ENCODE assay signal across 12 cellular contexts in the genomic region with DNA sequence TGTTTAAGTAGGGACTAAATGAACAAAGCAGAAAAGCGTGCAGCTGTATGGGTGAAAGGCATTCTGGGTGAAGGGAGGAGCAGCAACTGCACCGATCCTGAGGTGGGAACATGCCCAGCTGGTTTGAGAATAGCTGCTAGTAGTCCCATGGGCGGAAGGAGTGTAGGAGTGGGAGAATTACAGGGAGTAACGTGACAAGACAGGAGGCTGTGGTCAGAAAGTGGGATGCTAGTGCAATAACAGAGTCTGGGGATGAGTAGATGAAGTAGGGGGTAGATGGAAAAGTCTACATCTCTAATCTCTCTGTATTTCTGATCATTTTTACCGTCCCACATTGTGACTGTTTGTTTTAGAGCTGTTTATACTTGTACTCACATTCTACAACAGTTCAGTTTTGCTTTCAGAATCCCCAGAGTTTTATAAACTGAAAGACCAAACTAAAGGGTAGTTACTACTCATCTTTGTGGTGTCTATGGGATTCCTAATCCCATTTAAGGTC.
DNase-seq lines count a peak whose midpoint lies in the region; ATAC-seq and TF ChIP-seq lines count a peak whose summit lies in the region.
"Had no signal": no experiment of that assay in that cellular context is flagged by ENCODE, and none has a peak within 500 bp of the region (broad histone marks: within the 10 kb centered on the region; RNA-seq: fewer than 3 reads in every experiment).

No MANE protein-coding gene starts in this region.

- no peak overlapping the region for H3K4me3 Mint-ChIP-seq in T-helper 2 cell treated with Interferon-gamma antibody and Interleukin-4, amounts not matched to agents 5 μg/mL and 100 μg/mL, for 36 hours
- H3K4me3 Mint-ChIP-seq in activated naive CD8-positive, alpha-beta T cell treated with anti-CD3 and anti-CD28 coated beads, Interleukin-2, amount 50 U/mL, for 24 hours = no peak overlapping the region

- no peaks in the 10 kb centered on the region for H3K4me1 ChIP-seq in left lung

- DNase-seq in T-helper 2 cell treated with Interferon-gamma antibody and Interleukin-4, amounts not matched to agents 5 μg/mL and 100 μg/mL, for 36 hours (ENCODE audit: low spot score) = peak; percentile 7
- DNase-seq in T-helper 2 cell (no peak), left lung (no peak), stromal cell of bone marrow (ENCODE audit: low read depth) (peak; percentile 68), NCI-H1105 treated with DMSO at 0.1 percent for 48 hours (lab: John Stamatoyannopoulos, UW) (no peak)
- DNase-seq in activated naive CD8-positive, alpha-beta T cell treated with anti-CD3 and anti-CD28 coated beads, Interleukin-2, amount 50 U/mL, for 24 hours = no peak
- DNase-seq: cortex of kidney, DMS 273 treated with DMSO at 0.1 percent for 48 hours, MG63, NCI-H446 had no signal

- H3K4me3 ChIP-seq in left lung = no peak overlapping the region
- H3K4me3 ChIP-seq: MG63 had no signal

- no peaks in the 10 kb centered on the region for H3K9me3 Mint-ChIP-seq in T-helper 2 cell treated with Interferon-gamma antibody and Interleukin-4, amounts not matched to agents 5 μg/mL and 100 μg/mL, for 36 hours
- no peaks in the 10 kb centered on the region for H3K9me3 Mint-ChIP-seq in activated naive CD8-positive, alpha-beta T cell treated with anti-CD3 and anti-CD28 coated beads, Interleukin-2, amount 50 U/mL, for 24 hours

- no peaks in the 10 kb centered on the region for H3K9me3 ChIP-seq in left lung
- H3K9me3 ChIP-seq: MG63 had no signal

- ATAC-seq in activated naive CD8-positive, alpha-beta T cell treated with anti-CD3 and anti-CD28 coated beads, Interleukin-2, amount 50 U/mL, for 24 hours = peak; percentile 61
- ATAC-seq in left lung = peak; percentile 33
- ATAC-seq in GM21360 (IDR thresholded peaks at IDR 0.05; ENCODE audit: unreplicated experiment) = no peak
- no peak for ATAC-seq in HG03025 (IDR thresholded peaks at IDR 0.05; ENCODE audit: low FRiP score, unreplicated experiment)

- H3K27ac ChIP-seq in left lung = peak overlapping the region; percentile 23 to 45

- peaks cover 3% of the 10 kb centered on the region for H3K4me1 Mint-ChIP-seq in T-helper 2 cell treated with Interferon-gamma antibody and Interleukin-4, amounts not matched to agents 5 μg/mL and 100 μg/mL, for 36 hours (ENCODE audit: low read depth)
- peaks cover 13% of the 10 kb centered on the region for H3K4me1 Mint-ChIP-seq in activated naive CD8-positive, alpha-beta T cell treated with anti-CD3 and anti-CD28 coated beads, Interleukin-2, amount 50 U/mL, for 24 hours

- no peaks in the 10 kb centered on the region for H3K36me3 ChIP-seq in left lung
- H3K36me3 ChIP-seq: MG63 had no signal

- peaks cover 9% of the 10 kb centered on the region for H3K36me3 Mint-ChIP-seq in T-helper 2 cell treated with Interferon-gamma antibody and Interleukin-4, amounts not matched to agents 5 μg/mL and 100 μg/mL, for 36 hours (ENCODE audit: low read depth)
- H3K36me3 Mint-ChIP-seq in activated naive CD8-positive, alpha-beta T cell treated with anti-CD3 and anti-CD28 coated beads, Interleukin-2, amount 50 U/mL, for 24 hours (ENCODE audit: low read depth) = peaks cover 36% of the 10 kb centered on the region

- intact Hi-C loops in left lung (cut with DNase I) = no loop called here

- H3K27ac Mint-ChIP-seq in T-helper 2 cell treated with Interferon-gamma antibody and Interleukin-4, amounts not matched to agents 5 μg/mL and 100 μg/mL, for 36 hours = peak overlapping the region; percentile 4
- H3K27ac Mint-ChIP-seq in activated naive CD8-positive, alpha-beta T cell treated with anti-CD3 and anti-CD28 coated beads, Interleukin-2, amount 50 U/mL, for 24 hours = no peak overlapping the region

- H3K27me3 ChIP-seq in left lung = no peaks in the 10 kb centered on the region
- H3K27me3 ChIP-seq: MG63 had no signal

- no peaks in the 10 kb centered on the region for H3K27me3 Mint-ChIP-seq in T-helper 2 cell treated with Interferon-gamma antibody and Interleukin-4, amounts not matched to agents 5 μg/mL and 100 μg/mL, for 36 hours (ENCODE audit: low read depth)
- no peaks in the 10 kb centered on the region for H3K27me3 Mint-ChIP-seq in activated naive CD8-positive, alpha-beta T cell treated with anti-CD3 and anti-CD28 coated beads, Interleukin-2, amount 50 U/mL, for 24 hours

- no peak for TF ChIP-seq CTCF in left lung (IDR thresholded peaks at IDR 0.05)

Comparison
In these comparisons a context has a peak if more than half of its experiments do, and no peak if none do; other contexts are left out.
1. DNase-seq: peak in T-helper 2 cell treated with Interferon-gamma antibody and Interleukin-4, amounts not matched to agents 5 μg/mL and 100 μg/mL, for 36 hours (single experiment) and stromal cell of bone marrow (single experiment); none in T-helper 2 cell (0 of 5), activated naive CD8-positive, alpha-beta T cell treated with anti-CD3 and anti-CD28 coated beads, Interleukin-2, amount 50 U/mL, for 24 hours (single experiment), left lung (0 of 2) and NCI-H1105 treated with DMSO at 0.1 percent for 48 hours (single experiment).
2. ATAC-seq: peak in activated naive CD8-positive, alpha-beta T cell treated with anti-CD3 and anti-CD28 coated beads, Interleukin-2, amount 50 U/mL, for 24 hours (single experiment) and left lung (single experiment); none in GM21360 (single experiment) and HG03025 (single experiment).